Comparison of ENCODE assay signal across 17 cellular contexts in genomic region chr11:64192429-64192828, GRCh38. TPM values are rescaled to one million over a fixed set of nuclear protein-coding genes. Genes with fewer than 3 reads are reported as not detected.
DNase-seq lines count a peak whose midpoint lies in the region; ATAC-seq and TF ChIP-seq lines count a peak whose summit lies in the region.
"Had no signal": no experiment of that assay in that cellular context is flagged by ENCODE, and none has a peak within 500 bp of the region (broad histone marks: within the 10 kb centered on the region; RNA-seq: fewer than 3 reads in every experiment).

No MANE protein-coding gene starts in this region.

- no peak overlapping the region for H3K4me3 ChIP-seq in GM23338
- H3K4me3 ChIP-seq in endodermal cell (ENCODE audit: low read length) = no peak overlapping the region

- POLR2A ChIA-PET in activated CD8-positive, alpha-beta T cell treated with anti-CD3 and anti-CD28 coated beads for 36 hours (lab: Charles Lee) = interaction anchor here (1.2 to 10.9 kb wide), 2 partner anchors 11 to 12 kb away, joined by 4 to 206 read pairs; partner anchors contain the start of gene FERMT3
- POLR2A ChIA-PET in activated CD8-positive, alpha-beta T cell treated with anti-CD3 and anti-CD28 coated beads, Interleukin-2, amount 10 ng/mL, durations not matched to agents 7 days and 5 days (lab: Charles Lee) = interaction anchor here (9.3 kb wide), 1 partner anchor 14 kb away, joined by 162 read pairs; the partner anchor contains the start of gene FERMT3

- peaks cover 34% of the 10 kb centered on the region for H3K4me1 Mint-ChIP-seq in activated CD8-positive, alpha-beta T cell treated with anti-CD3 and anti-CD28 coated beads for 36 hours (ENCODE audit: low read depth)
- peaks cover 32% of the 10 kb centered on the region for H3K4me1 Mint-ChIP-seq in activated CD8-positive, alpha-beta T cell treated with anti-CD3 and anti-CD28 coated beads, Interleukin-2, amount 10 ng/mL, durations not matched to agents 7 days and 5 days (ENCODE audit: low read depth)
- H3K4me1 Mint-ChIP-seq in GM23338 = peaks cover 5% of the 10 kb centered on the region
- no peaks in the 10 kb centered on the region for H3K4me1 Mint-ChIP-seq in endodermal cell
- peaks cover 9% of the 10 kb centered on the region for H3K4me1 Mint-ChIP-seq in progenitor cell of endocrine pancreas (ENCODE audit: low read depth)

- no peak for ATAC-seq in activated CD8-positive, alpha-beta T cell treated with anti-CD3 and anti-CD28 coated beads for 36 hours
- no peak for ATAC-seq in activated CD8-positive, alpha-beta T cell treated with anti-CD3 and anti-CD28 coated beads, Interleukin-2, amount 10 ng/mL, durations not matched to agents 7 days and 5 days
- no peak for ATAC-seq in GM23338
- ATAC-seq in GM21786 (IDR thresholded peaks at IDR 0.05; ENCODE audit: unreplicated experiment) = no peak

- peaks cover 75% of the 10 kb centered on the region for H4K20me1 ChIP-seq in GM23338 (replicated peaks; ENCODE audit: insufficient read depth)

- no peak overlapping the region for H3K4me3 Mint-ChIP-seq in activated CD8-positive, alpha-beta T cell treated with anti-CD3 and anti-CD28 coated beads for 36 hours
- H3K4me3 Mint-ChIP-seq in activated CD8-positive, alpha-beta T cell treated with anti-CD3 and anti-CD28 coated beads, Interleukin-2, amount 10 ng/mL, durations not matched to agents 7 days and 5 days = no peak overlapping the region
- H3K4me3 Mint-ChIP-seq in GM23338 = no peak overlapping the region
- no peak overlapping the region for H3K4me3 Mint-ChIP-seq in endodermal cell
- no peak overlapping the region for H3K4me3 Mint-ChIP-seq in progenitor cell of endocrine pancreas (ENCODE audit: low read depth)
- H3K4me3 Mint-ChIP-seq: CD14-positive monocyte, HFFc6 had no signal

- H3F3A ChIP-seq in GM23338 (replicated peaks; ENCODE audit: low read depth) = peaks cover 58% of the 10 kb centered on the region; the same call in 1 of the 2 replicates

- H3K9me3 ChIP-seq in endodermal cell (ENCODE audit: control insufficient read depth, low read length) = no peaks in the 10 kb centered on the region

- H3K27ac Mint-ChIP-seq in activated CD8-positive, alpha-beta T cell treated with anti-CD3 and anti-CD28 coated beads for 36 hours = peak overlapping the region; percentile 49
- H3K27ac Mint-ChIP-seq in activated CD8-positive, alpha-beta T cell treated with anti-CD3 and anti-CD28 coated beads, Interleukin-2, amount 10 ng/mL, durations not matched to agents 7 days and 5 days = no peak overlapping the region
- H3K27ac Mint-ChIP-seq in GM23338 = no peak overlapping the region
- H3K27ac Mint-ChIP-seq in endodermal cell = peak overlapping the region; percentile 39
- peak overlapping the region; percentile 49 for H3K27ac Mint-ChIP-seq in progenitor cell of endocrine pancreas
- H3K27ac Mint-ChIP-seq: HFFc6 had no signal

- H3K79me2 ChIP-seq in GM23338 (replicated peaks; ENCODE audit: insufficient read depth) = peaks cover 8% of the 10 kb centered on the region; the same call in 1 of the 2 replicates

- H3K27me3 ChIP-seq in GM23338 (ENCODE audit: insufficient read depth) (no peaks in the 10 kb centered on the region), endodermal cell (ENCODE audit: control insufficient read depth, insufficient read depth, low read length, poor library complexity, severe bottlenecking) (no peaks in the 10 kb centered on the region)

- CTCF ChIA-PET in activated CD8-positive, alpha-beta T cell treated with anti-CD3 and anti-CD28 coated beads for 36 hours (lab: Charles Lee) = interaction anchor here (1.0 to 1.8 kb wide), 2 partner anchors 12 to 24 kb away, joined by 3 to 9 read pairs; no protein-coding TSS in a partner anchor
- CTCF ChIA-PET in activated CD8-positive, alpha-beta T cell treated with anti-CD3 and anti-CD28 coated beads, Interleukin-2, amount 10 ng/mL, durations not matched to agents 7 days and 5 days (lab: Charles Lee) = interaction anchor here (1.2 to 9.2 kb wide), 2 partner anchors 13 to 51 kb away, joined by 3 to 87 read pairs; partner anchors contain the start of gene FERMT3

- no peaks in the 10 kb centered on the region for H3K9me2 ChIP-seq in GM23338 (ENCODE audit: insufficient read depth)

- H3K9ac ChIP-seq in endodermal cell (ENCODE audit: extremely low read depth, low read length, poor library complexity, severe bottlenecking) = no peak overlapping the region

- H3K4me1 ChIP-seq in GM23338 (ENCODE audit: insufficient read depth) (no peaks in the 10 kb centered on the region; the same call in 1 of the 2 replicates), endodermal cell (ENCODE audit: control insufficient read depth, insufficient read depth, low read length) (no peaks in the 10 kb centered on the region)

- H3K27me3 Mint-ChIP-seq in activated CD8-positive, alpha-beta T cell treated with anti-CD3 and anti-CD28 coated beads for 36 hours = no peaks in the 10 kb centered on the region
- H3K27me3 Mint-ChIP-seq in activated CD8-positive, alpha-beta T cell treated with anti-CD3 and anti-CD28 coated beads, Interleukin-2, amount 10 ng/mL, durations not matched to agents 7 days and 5 days (ENCODE audit: low read depth) = no peaks in the 10 kb centered on the region
- H3K27me3 Mint-ChIP-seq in GM23338 (ENCODE audit: insufficient read depth, low read depth, poor library complexity) (peaks cover 4% of the 10 kb centered on the region), endodermal cell (ENCODE audit: insufficient read depth) (no peaks in the 10 kb centered on the region), progenitor cell of endocrine pancreas (no peaks in the 10 kb centered on the region)

- intact Hi-C loops in activated CD8-positive, alpha-beta T cell treated with anti-CD3 and anti-CD28 coated beads for 36 hours (cut with micrococcal nuclease) = no loop called here

- no peak overlapping the region for H3K4me2 ChIP-seq in GM23338

- peaks cover 63% of the 10 kb centered on the region for H3K36me3 Mint-ChIP-seq in activated CD8-positive, alpha-beta T cell treated with anti-CD3 and anti-CD28 coated beads for 36 hours (ENCODE audit: low read depth)
- peaks cover 72% of the 10 kb centered on the region for H3K36me3 Mint-ChIP-seq in activated CD8-positive, alpha-beta T cell treated with anti-CD3 and anti-CD28 coated beads, Interleukin-2, amount 10 ng/mL, durations not matched to agents 7 days and 5 days (ENCODE audit: low read depth)
- H3K36me3 Mint-ChIP-seq in GM23338 (ENCODE audit: low read depth) = peaks cover 75% of the 10 kb centered on the region
- peaks cover 71% of the 10 kb centered on the region for H3K36me3 Mint-ChIP-seq in endodermal cell (ENCODE audit: low read depth)
- peaks cover 30% of the 10 kb centered on the region for H3K36me3 Mint-ChIP-seq in progenitor cell of endocrine pancreas (ENCODE audit: insufficient read depth)

- 95 to 97% methylated on average over 4 to 5 of the region's 5 CpGs for WGBS in endodermal cell (ENCODE audit: insufficient coverage in 1 of 2, insufficient read length in 1 of 2), 2 experiments

- H3K27ac ChIP-seq in GM23338 (ENCODE audit: low read depth) (0 out of 2 replicates have a peak overlapping the region, but pooled peaks have one; percentile 79), endodermal cell (ENCODE audit: low read depth, low read length) (no peak overlapping the region)

- no peaks in the 10 kb centered on the region for H3K9me3 Mint-ChIP-seq in activated CD8-positive, alpha-beta T cell treated with anti-CD3 and anti-CD28 coated beads for 36 hours
- no peaks in the 10 kb centered on the region for H3K9me3 Mint-ChIP-seq in activated CD8-positive, alpha-beta T cell treated with anti-CD3 and anti-CD28 coated beads, Interleukin-2, amount 10 ng/mL, durations not matched to agents 7 days and 5 days (ENCODE audit: insufficient read depth)
- H3K9me3 Mint-ChIP-seq in GM23338 (no peaks in the 10 kb centered on the region), endodermal cell (no peaks in the 10 kb centered on the region), progenitor cell of endocrine pancreas (ENCODE audit: low read depth) (no peaks in the 10 kb centered on the region)
- H3K9me3 Mint-ChIP-seq: CD14-positive monocyte, HFFc6 had no signal

- TF ChIP-seq CTCF in activated CD8-positive, alpha-beta T cell treated with anti-CD3 and anti-CD28 coated beads for 36 hours (IDR thresholded peaks at IDR 0.05) = no peak
- TF ChIP-seq CTCF in GM23338 (conservative IDR thresholded peaks at IDR 0.05; ENCODE audit: low read depth in 2 of 2) (no peak), endodermal cell (conservative IDR thresholded peaks at IDR 0.05) (no peak), progenitor cell of endocrine pancreas (IDR thresholded peaks at IDR 0.05; ENCODE audit: unreplicated experiment) (no peak)

- H3K36me3 ChIP-seq in GM23338 (ENCODE audit: insufficient read depth) (peaks cover 64% of the 10 kb centered on the region), endodermal cell (ENCODE audit: control insufficient read depth, insufficient read depth, low read length) (peaks cover 79% of the 10 kb centered on the region)

- DNase-seq in activated CD8-positive, alpha-beta T cell treated with anti-CD3 and anti-CD28 coated beads for 36 hours = no peak
- DNase-seq in activated CD8-positive, alpha-beta T cell treated with anti-CD3 and anti-CD28 coated beads, Interleukin-2, amount 10 ng/mL, durations not matched to agents 7 days and 5 days = no peak
- no peak for DNase-seq in GM23338 (ENCODE audit: low spot score)
- no peak for DNase-seq in endodermal cell
- DNase-seq in progenitor cell of endocrine pancreas (ENCODE audit: low spot score, unreplicated experiment) = no peak
- no peak for DNase-seq in middle frontal gyrus (ENCODE audit: extremely low spot score, low spot score)
- DNase-seq: H7, HFFc6, Kasumi-1, NCI-H1694, NCI-H2081 treated with DMSO at 0.1 percent for 48 hours, NCI-H2171 treated with DMSO at 0.1 percent for 48 hours, NCI-H446, NCI-H526, Right ventricle myocardium superior had no signal

- H2AFZ ChIP-seq in GM23338 = no peak overlapping the region

RNA-seq across cellular contexts. Expression of gene STIP1, which starts 6.5 kb away (rescaled TPM):
- total RNA-seq in activated CD8-positive, alpha-beta T cell treated with anti-CD3 and anti-CD28 coated beads for 36 hours = 100 to 1,000 TPM; 396 to 416 TPM
- total RNA-seq in activated CD8-positive, alpha-beta T cell treated with anti-CD3 and anti-CD28 coated beads, Interleukin-2, amount 10 ng/mL, durations not matched to agents 7 days and 5 days = 100 to 1,000 TPM; 335 to 340 TPM
- 346 and 351 TPM in 2 replicates for total RNA-seq in GM23338 (2014; rRNA removed; shearing (Covaris generic))
- 194 and 213 TPM in 2 replicates for polyA plus RNA-seq in GM23338 (2016; fragmentation: Nextera tagmentation; extraction: Ambion mirVana)
- 100 to 1,000 TPM; 230 to 257 TPM for total RNA-seq in endodermal cell
- 193 TPM for polyA plus RNA-seq in endodermal cell (2013, experiment 1 of 2)
- polyA plus RNA-seq in endodermal cell (2013, experiment 2 of 2) = 200 TPM
- total RNA-seq in progenitor cell of endocrine pancreas = 189 and 209 TPM in 2 replicates

RNA-seq across cellular contexts. Expression of gene FERMT3, which starts 14.1 kb away (rescaled TPM):
- 100 to 1,000 TPM; 210 to 214 TPM for total RNA-seq in activated CD8-positive, alpha-beta T cell treated with anti-CD3 and anti-CD28 coated beads for 36 hours
- 100 to 1,000 TPM; 261 to 281 TPM for total RNA-seq in activated CD8-positive, alpha-beta T cell treated with anti-CD3 and anti-CD28 coated beads, Interleukin-2, amount 10 ng/mL, durations not matched to agents 7 days and 5 days
- 0.43 and 1.5 TPM in 2 replicates for total RNA-seq in GM23338 (2014; rRNA removed; shearing (Covaris generic))
- 1.1 and 1.6 TPM in 2 replicates for polyA plus RNA-seq in GM23338 (2016; fragmentation: Nextera tagmentation; extraction: Ambion mirVana)
- 1 to 10 TPM; 4.2 to 5.3 TPM for total RNA-seq in endodermal cell
- polyA plus RNA-seq in endodermal cell (2013, experiment 1 of 2) = 2.0 TPM
- polyA plus RNA-seq in endodermal cell (2013, experiment 2 of 2) = 1.3 TPM
- total RNA-seq in progenitor cell of endocrine pancreas = 5.4 and 5.9 TPM in 2 replicates

RNA-seq across cellular contexts. Expression of gene MACROD1, which starts 26.5 kb away (rescaled TPM):
- 10 to 100 TPM; 38.7 to 38.8 TPM for total RNA-seq in activated CD8-positive, alpha-beta T cell treated with anti-CD3 and anti-CD28 coated beads for 36 hours
- 10 to 100 TPM; 14.4 to 14.6 TPM for total RNA-seq in activated CD8-positive, alpha-beta T cell treated with anti-CD3 and anti-CD28 coated beads, Interleukin-2, amount 10 ng/mL, durations not matched to agents 7 days and 5 days
- total RNA-seq in GM23338 (2014; rRNA removed; shearing (Covaris generic)) = 22.2 and 33.0 TPM in 2 replicates
- 51.3 and 51.6 TPM in 2 replicates for polyA plus RNA-seq in GM23338 (2016; fragmentation: Nextera tagmentation; extraction: Ambion mirVana)
- total RNA-seq in endodermal cell = 10 to 100 TPM; 23.0 to 41.9 TPM
- 26.4 TPM for polyA plus RNA-seq in endodermal cell (2013, experiment 1 of 2)
- polyA plus RNA-seq in endodermal cell (2013, experiment 2 of 2) = 20.9 TPM
- 28.0 and 30.6 TPM in 2 replicates for total RNA-seq in progenitor cell of endocrine pancreas

RNA-seq across cellular contexts. Expression of gene TRPT1, which starts 33.6 kb away (rescaled TPM):
- 10 to 100 TPM; 33.7 to 41.5 TPM for total RNA-seq in activated CD8-positive, alpha-beta T cell treated with anti-CD3 and anti-CD28 coated beads for 36 hours
- total RNA-seq in activated CD8-positive, alpha-beta T cell treated with anti-CD3 and anti-CD28 coated beads, Interleukin-2, amount 10 ng/mL, durations not matched to agents 7 days and 5 days = 10 to 100 TPM; 37.8 to 44.8 TPM
- 36.9 and 40.6 TPM in 2 replicates for total RNA-seq in GM23338 (2014; rRNA removed; shearing (Covaris generic))
- 52.2 and 55.7 TPM in 2 replicates for polyA plus RNA-seq in GM23338 (2016; fragmentation: Nextera tagmentation; extraction: Ambion mirVana)
- total RNA-seq in endodermal cell (10 to 100 TPM; 45.6 to 60.4 TPM), progenitor cell of endocrine pancreas (52.0 and 53.9 TPM in 2 replicates)
- 62.9 TPM for polyA plus RNA-seq in endodermal cell (2013, experiment 1 of 2)
- polyA plus RNA-seq in endodermal cell (2013, experiment 2 of 2) = 57.2 TPM

RNA-seq across cellular contexts. Expression of gene NUDT22, which starts 33.6 kb away (rescaled TPM):
- total RNA-seq in activated CD8-positive, alpha-beta T cell treated with anti-CD3 and anti-CD28 coated beads for 36 hours = 10 to 100 TPM; 66.0 to 69.2 TPM
- total RNA-seq in activated CD8-positive, alpha-beta T cell treated with anti-CD3 and anti-CD28 coated beads, Interleukin-2, amount 10 ng/mL, durations not matched to agents 7 days and 5 days = 10 to 100 TPM; 86.7 to 91.6 TPM
- total RNA-seq in GM23338 (2014; rRNA removed; shearing (Covaris generic)) = 35.1 and 67.0 TPM in 2 replicates
- 31.1 and 33.9 TPM in 2 replicates for polyA plus RNA-seq in GM23338 (2016; fragmentation: Nextera tagmentation; extraction: Ambion mirVana)
- 10 to 100 TPM; 54.4 to 55.9 TPM for total RNA-seq in endodermal cell
- 25.3 TPM for polyA plus RNA-seq in endodermal cell (2013, experiment 1 of 2)
- polyA plus RNA-seq in endodermal cell (2013, experiment 2 of 2) = 25.5 TPM
- total RNA-seq in progenitor cell of endocrine pancreas = 42.9 and 48.2 TPM in 2 replicates

Comparison
In these comparisons a context has a peak if more than half of its experiments do, and no peak if none do; other contexts are left out.
1. H3K27ac Mint-ChIP-seq: peak in activated CD8-positive, alpha-beta T cell treated with anti-CD3 and anti-CD28 coated beads for 36 hours (single experiment), endodermal cell (single experiment) and progenitor cell of endocrine pancreas (single experiment); none in activated CD8-positive, alpha-beta T cell treated with anti-CD3 and anti-CD28 coated beads, Interleukin-2, amount 10 ng/mL, durations not matched to agents 7 days and 5 days (single experiment) and GM23338 (single experiment).
2. RNA of gene FERMT3, which starts 14.1 kb away (total RNA-seq): 261 to 281 TPM in activated CD8-positive, alpha-beta T cell treated with anti-CD3 and anti-CD28 coated beads, Interleukin-2, amount 10 ng/mL, durations not matched to agents 7 days and 5 days and 210 to 214 TPM in activated CD8-positive, alpha-beta T cell treated with anti-CD3 and anti-CD28 coated beads for 36 hours; 5.4 to 5.9 TPM in progenitor cell of endocrine pancreas, 4.2 to 5.3 TPM in endodermal cell and 0.43 to 1.5 TPM in GM23338; every median in the first group is over 10 times any median in the second.